15 cellular contexts compared by ENCODE assay signal in genomic region chr1:56450004-56450666, GRCh38.
"Had no signal": no experiment of that assay in that cellular context is flagged by ENCODE, and none has a peak within 500 bp of the region (broad histone marks: within the 10 kb centered on the region; RNA-seq: fewer than 3 reads in every experiment).

No MANE protein-coding gene starts in this region.

- DNase-seq: activated CD8-positive, alpha-beta memory T cell treated with anti-CD3 and anti-CD28 coated beads, Interleukin-2, amount 50 U/mL, for 48 hours; activated CD8-positive, alpha-beta T cell treated with anti-CD3 and anti-CD28 coated beads for 36 hours; activated naive CD4-positive, alpha-beta T cell; colonic mucosa; foreskin melanocyte; heart left ventricle; naive thymus-derived CD4-positive, alpha-beta T cell; stimulated activated CD4-positive, alpha-beta T cell treated with anti-CD3 and anti-CD28 coated beads, Interleukin-4, amount 100 ng/mL, for 1 hour; stimulated activated CD8-positive, alpha-beta memory T cell treated with anti-CD3 and anti-CD28 coated beads, Interleukin-4, amount 100 ng/mL, for 48 hours; stimulated activated naive CD8-positive, alpha-beta T cell treated with anti-CD3 and anti-CD28 coated beads, Interleukin-15, Interleukin-2, amounts not matched to agents 100 U/mL and 50 U/mL, for 24 hours; T-helper 9 cell; upper lobe of right lung had no signal

- H3K27me3 Mint-ChIP-seq: activated CD8-positive, alpha-beta T cell treated with anti-CD3 and anti-CD28 coated beads for 36 hours had no signal

- H3K4me3 Mint-ChIP-seq: activated CD8-positive, alpha-beta T cell treated with anti-CD3 and anti-CD28 coated beads for 36 hours; activated T-helper 1 cell treated with anti-CD3 and anti-CD28 coated beads, Interleukin-12 subunit alpha, Interleukin-12 subunit beta, Interleukin-2, Interleukin-4 antibody, amounts not matched to agents 30 ng/mL and 10 ng/mL and 1 ng/mL, durations not matched to agents 14 hours and 24 hours and 36 hours; naive thymus-derived CD4-positive, alpha-beta T cell had no signal

- ATAC-seq: activated CD8-positive, alpha-beta T cell treated with anti-CD3 and anti-CD28 coated beads for 36 hours; heart left ventricle; naive thymus-derived CD4-positive, alpha-beta T cell; stimulated activated naive CD8-positive, alpha-beta T cell treated with anti-CD3 and anti-CD28 coated beads, Interleukin-15, Interleukin-2, amounts not matched to agents 100 U/mL and 50 U/mL, for 24 hours; upper lobe of right lung had no signal

- FAIRE-seq: astrocyte, endothelial cell of umbilical vein had no signal

- H3K36me3 Mint-ChIP-seq: naive thymus-derived CD4-positive, alpha-beta T cell had no signal

- H3K27ac Mint-ChIP-seq: activated CD8-positive, alpha-beta T cell treated with anti-CD3 and anti-CD28 coated beads for 36 hours; activated T-helper 1 cell treated with anti-CD3 and anti-CD28 coated beads, Interleukin-12 subunit alpha, Interleukin-12 subunit beta, Interleukin-2, Interleukin-4 antibody, amounts not matched to agents 30 ng/mL and 10 ng/mL and 1 ng/mL, durations not matched to agents 14 hours and 24 hours and 36 hours; naive thymus-derived CD4-positive, alpha-beta T cell had no signal

- H3K36me3 ChIP-seq: colonic mucosa, heart left ventricle, upper lobe of right lung had no signal

- H3K4me3 ChIP-seq: colonic mucosa, heart left ventricle, upper lobe of right lung had no signal

- H3K27me3 ChIP-seq: colonic mucosa, heart left ventricle, upper lobe of right lung had no signal

- H3K9me3 Mint-ChIP-seq: activated CD8-positive, alpha-beta T cell treated with anti-CD3 and anti-CD28 coated beads for 36 hours; activated T-helper 1 cell treated with anti-CD3 and anti-CD28 coated beads, Interleukin-12 subunit alpha, Interleukin-12 subunit beta, Interleukin-2, Interleukin-4 antibody, amounts not matched to agents 30 ng/mL and 10 ng/mL and 1 ng/mL, durations not matched to agents 14 hours and 24 hours and 36 hours had no signal

- H3K4me1 Mint-ChIP-seq: naive thymus-derived CD4-positive, alpha-beta T cell had no signal

- H3K9me3 ChIP-seq: colonic mucosa, heart left ventricle, upper lobe of right lung had no signal

- H3K4me1 ChIP-seq: colonic mucosa had no signal

- H3K27ac ChIP-seq: upper lobe of right lung had no signal
